In the genomic region with DNA sequence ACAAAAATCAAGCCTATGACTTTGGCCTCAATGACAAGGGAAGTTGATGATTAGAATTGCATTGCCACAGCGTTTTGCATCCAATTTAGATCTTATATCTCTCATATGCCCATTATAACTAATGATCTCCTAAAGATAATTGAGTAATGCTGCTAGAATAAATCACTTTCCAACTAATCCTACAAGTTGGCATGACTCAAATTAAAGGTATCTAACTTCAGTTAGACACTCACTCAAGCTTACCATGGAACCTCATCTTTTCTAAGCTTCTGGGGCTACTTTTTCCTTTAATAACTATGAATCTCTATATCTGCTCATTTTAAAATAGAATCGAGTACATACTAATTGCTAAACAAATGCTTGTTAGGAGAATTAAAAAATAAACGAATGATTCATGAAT, we compare ENCODE assay signal across 15 cellular contexts.
DNase-seq lines count a peak whose midpoint lies in the region; ATAC-seq, FAIRE-seq and TF ChIP-seq lines count a peak whose summit lies in the region.
"Had no signal": no experiment of that assay in that cellular context is flagged by ENCODE, and none has a peak within 500 bp of the region (broad histone marks: within the 10 kb centered on the region; RNA-seq: fewer than 3 reads in every experiment).

No MANE protein-coding gene starts in this region.

- H3K79me2 ChIP-seq in neural cell (replicated peaks; ENCODE audit: insufficient read depth, low read length), result no peaks in the 10 kb centered on the region

- H4K20me1 ChIP-seq in neural cell (ENCODE audit: insufficient read depth), result no peaks in the 10 kb centered on the region

- H3K27me3 ChIP-seq in breast epithelium (no peaks in the 10 kb centered on the region), bronchial epithelial cell (ENCODE audit: control insufficient read depth, insufficient read depth, low read length) (no peaks in the 10 kb centered on the region), neural cell (ENCODE audit: insufficient read depth, low read depth, low read length) (no peaks in the 10 kb centered on the region)

- H3K9me3 ChIP-seq in breast epithelium (no peaks in the 10 kb centered on the region), neural cell (ENCODE audit: low read length) (no peaks in the 10 kb centered on the region)

- H3K36me3 ChIP-seq in breast epithelium (no peaks in the 10 kb centered on the region), bronchial epithelial cell (ENCODE audit: control insufficient read depth, insufficient read depth, low read length) (no peaks in the 10 kb centered on the region), neural cell (ENCODE audit: insufficient read depth, low read length) (no peaks in the 10 kb centered on the region)

- H3K4me3 Mint-ChIP-seq in MCF 10A (ENCODE audit: unreplicated experiment), result peak overlapping the region; percentile 21
- H3K4me3 Mint-ChIP-seq: B cell; CD4-positive, alpha-beta T cell had no signal

- no peak for TF ChIP-seq POLR2A in breast epithelium (IDR thresholded peaks at IDR 0.05)

- TF ChIP-seq EP300 in neural cell (conservative IDR thresholded peaks at IDR 0.05; ENCODE audit: poor library complexity, severe bottlenecking), result no peak

- H3K4me1 Mint-ChIP-seq in MCF 10A (ENCODE audit: insufficient read depth, unreplicated experiment), result peaks cover 54% of the 10 kb centered on the region
- H3K4me1 Mint-ChIP-seq: B cell had no signal

- H3K9me3 Mint-ChIP-seq in MCF 10A (ENCODE audit: unreplicated experiment), result peaks cover 21% of the 10 kb centered on the region
- H3K9me3 Mint-ChIP-seq: CD4-positive, alpha-beta T cell had no signal

- TF ChIP-seq RAD21 in neural cell (conservative IDR thresholded peaks at IDR 0.05), result no peak

- no peak overlapping the region for H2AFZ ChIP-seq in neural cell (ENCODE audit: low read depth, low read length)

- H3K4me2 ChIP-seq in neural cell (ENCODE audit: low read length), result peak overlapping the region; percentile 4

- H3K4me1 ChIP-seq in breast epithelium, result no peaks in the 10 kb centered on the region

- peak overlapping the region; percentile 94 for H3K27ac Mint-ChIP-seq in MCF 10A (ENCODE audit: low read depth, unreplicated experiment)
- H3K27ac Mint-ChIP-seq: B cell; CD4-positive, alpha-beta T cell had no signal

- H3K4me3 ChIP-seq in breast epithelium (no peak overlapping the region), bronchial epithelial cell (ENCODE audit: low read depth, low read length) (no peak overlapping the region), neural cell (ENCODE audit: low read length) (no peak overlapping the region)

- ATAC-seq in HG03520 (IDR thresholded peaks at IDR 0.05; ENCODE audit: unreplicated experiment), result no peak
- ATAC-seq: HCT116 had no signal

- H3K9ac ChIP-seq in neural cell (ENCODE audit: low read length), result no peak overlapping the region

- H3F3A ChIP-seq in neural cell (ENCODE audit: insufficient read depth, low read length, poor library complexity, severe bottlenecking), result no peaks in the 10 kb centered on the region

- TF ChIP-seq CTCF in MCF 10A (IDR thresholded peaks at IDR 0.05; ENCODE audit: unreplicated experiment), result no peak
- no peak for TF ChIP-seq CTCF in breast epithelium (IDR thresholded peaks at IDR 0.05)
- TF ChIP-seq CTCF in bronchial epithelial cell (IDR thresholded peaks at IDR 0.05; ENCODE audit: insufficient read depth, low read length, severe bottlenecking), result no peak
- TF ChIP-seq CTCF in neural cell (IDR thresholded peaks at IDR 0.05; ENCODE audit: poor library complexity, severe bottlenecking), result no peak

- DNase-seq in MCF 10A (ENCODE audit: unreplicated experiment), result no peak
- no peak for DNase-seq in breast epithelium (ENCODE audit: low spot score in 2 of 2)
- peak; percentile 8 for DNase-seq in bronchial epithelial cell (ENCODE audit: low read depth)
- DNase-seq in NCI-H2081 treated with DMSO at 0.1 percent for 48 hours (lab: John Stamatoyannopoulos, UW), result no peak
- no peak for DNase-seq in NCI-H345 (lab: John Stamatoyannopoulos, UW)
- DNase-seq in NCI-H226, result no peak
- DNase-seq: C1 segment of cervical spinal cord; Calu3; CD4-positive, alpha-beta T cell; DMS 273 treated with DMSO at 0.1 percent for 48 hours had no signal

- intact Hi-C loops in MCF 10A (cut with micrococcal nuclease) (no loop called here), breast epithelium (cut with DNase I; ENCODE audit: low total_unique reads) (no loop called here)

- no peaks in the 10 kb centered on the region for H3K9me2 ChIP-seq in neural cell (ENCODE audit: insufficient read depth, low read length)

- BruUV-seq in MCF 10A (replicated peaks; lab: Mats Ljungman, UMichigan), result no TSS peak

- POLR2A ChIA-PET in MCF 10A (lab: Yijun Ruan, JAX), result interaction anchor here (0.5 to 6.6 kb wide), 18 partner anchors 10 to 531 kb away, joined by 3 to 59 read pairs (median 6); a partner anchor contains a TSS

- no peak for FAIRE-seq in bronchial epithelial cell (lab: Jason Lieb, UNC)
- FAIRE-seq: A204.1 had no signal

- CTCF ChIA-PET in MCF 10A (lab: Yijun Ruan, JAX), result interaction anchor here (0.6 to 2.0 kb wide), 4 partner anchors 65 to 257 kb away, joined by 3 to 5 read pairs (median 4); no protein-coding TSS in a partner anchor

- H3K36me3 Mint-ChIP-seq in MCF 10A (ENCODE audit: insufficient read depth, unreplicated experiment), result no peaks in the 10 kb centered on the region

- H3K27ac ChIP-seq in breast epithelium, result no peak overlapping the region
- H3K27ac ChIP-seq in neural cell (ENCODE audit: low read length), result no peak overlapping the region

- no peaks in the 10 kb centered on the region for H3K27me3 Mint-ChIP-seq in MCF 10A (ENCODE audit: insufficient read depth, unreplicated experiment)
- H3K27me3 Mint-ChIP-seq: CD4-positive, alpha-beta T cell had no signal

TF ChIP-seq in neural cell, 6 proteins besides CTCF, POLR2A, EP300 and RAD21:
- no peak for TF ChIP-seq SMC3 (conservative IDR thresholded peaks at IDR 0.05; ENCODE audit: poor library complexity)
- TF ChIP-seq POLR2AphosphoS5 (IDR thresholded peaks at IDR 0.05), result no peak
- no peak for TF ChIP-seq MXI1 (conservative IDR thresholded peaks at IDR 0.05; ENCODE audit: poor library complexity, severe bottlenecking)
- TF ChIP-seq EZH2 (IDR thresholded peaks at IDR 0.05; ENCODE audit: borderline replicate concordance, insufficient read depth, low read length, poor library complexity, severe bottlenecking), result no peak
- TF ChIP-seq, protein P1, sequence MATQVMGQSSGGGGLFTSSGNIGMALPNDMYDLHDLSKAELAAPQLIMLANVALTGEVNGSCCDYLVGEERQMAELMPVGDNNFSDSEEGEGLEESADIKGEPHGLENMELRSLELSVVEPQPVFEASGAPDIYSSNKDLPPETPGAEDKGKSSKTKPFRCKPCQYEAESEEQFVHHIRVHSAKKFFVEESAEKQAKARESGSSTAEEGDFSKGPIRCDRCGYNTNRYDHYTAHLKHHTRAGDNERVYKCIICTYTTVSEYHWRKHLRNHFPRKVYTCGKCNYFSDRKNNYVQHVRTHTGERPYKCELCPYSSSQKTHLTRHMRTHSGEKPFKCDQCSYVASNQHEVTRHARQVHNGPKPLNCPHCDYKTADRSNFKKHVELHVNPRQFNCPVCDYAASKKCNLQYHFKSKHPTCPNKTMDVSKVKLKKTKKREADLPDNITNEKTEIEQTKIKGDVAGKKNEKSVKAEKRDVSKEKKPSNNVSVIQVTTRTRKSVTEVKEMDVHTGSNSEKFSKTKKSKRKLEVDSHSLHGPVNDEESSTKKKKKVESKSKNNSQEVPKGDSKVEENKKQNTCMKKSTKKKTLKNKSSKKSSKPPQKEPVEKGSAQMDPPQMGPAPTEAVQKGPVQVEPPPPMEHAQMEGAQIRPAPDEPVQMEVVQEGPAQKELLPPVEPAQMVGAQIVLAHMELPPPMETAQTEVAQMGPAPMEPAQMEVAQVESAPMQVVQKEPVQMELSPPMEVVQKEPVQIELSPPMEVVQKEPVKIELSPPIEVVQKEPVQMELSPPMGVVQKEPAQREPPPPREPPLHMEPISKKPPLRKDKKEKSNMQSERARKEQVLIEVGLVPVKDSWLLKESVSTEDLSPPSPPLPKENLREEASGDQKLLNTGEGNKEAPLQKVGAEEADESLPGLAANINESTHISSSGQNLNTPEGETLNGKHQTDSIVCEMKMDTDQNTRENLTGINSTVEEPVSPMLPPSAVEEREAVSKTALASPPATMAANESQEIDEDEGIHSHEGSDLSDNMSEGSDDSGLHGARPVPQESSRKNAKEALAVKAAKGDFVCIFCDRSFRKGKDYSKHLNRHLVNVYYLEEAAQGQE (IDR thresholded peaks at IDR 0.05; ENCODE audit: borderline replicate concordance), result no peak
- no peak for TF ChIP-seq TAF1 (IDR thresholded peaks at IDR 0.05; ENCODE audit: low read depth)
